Comparison of ENCODE assay signal across 17 cellular contexts in the genomic region with DNA sequence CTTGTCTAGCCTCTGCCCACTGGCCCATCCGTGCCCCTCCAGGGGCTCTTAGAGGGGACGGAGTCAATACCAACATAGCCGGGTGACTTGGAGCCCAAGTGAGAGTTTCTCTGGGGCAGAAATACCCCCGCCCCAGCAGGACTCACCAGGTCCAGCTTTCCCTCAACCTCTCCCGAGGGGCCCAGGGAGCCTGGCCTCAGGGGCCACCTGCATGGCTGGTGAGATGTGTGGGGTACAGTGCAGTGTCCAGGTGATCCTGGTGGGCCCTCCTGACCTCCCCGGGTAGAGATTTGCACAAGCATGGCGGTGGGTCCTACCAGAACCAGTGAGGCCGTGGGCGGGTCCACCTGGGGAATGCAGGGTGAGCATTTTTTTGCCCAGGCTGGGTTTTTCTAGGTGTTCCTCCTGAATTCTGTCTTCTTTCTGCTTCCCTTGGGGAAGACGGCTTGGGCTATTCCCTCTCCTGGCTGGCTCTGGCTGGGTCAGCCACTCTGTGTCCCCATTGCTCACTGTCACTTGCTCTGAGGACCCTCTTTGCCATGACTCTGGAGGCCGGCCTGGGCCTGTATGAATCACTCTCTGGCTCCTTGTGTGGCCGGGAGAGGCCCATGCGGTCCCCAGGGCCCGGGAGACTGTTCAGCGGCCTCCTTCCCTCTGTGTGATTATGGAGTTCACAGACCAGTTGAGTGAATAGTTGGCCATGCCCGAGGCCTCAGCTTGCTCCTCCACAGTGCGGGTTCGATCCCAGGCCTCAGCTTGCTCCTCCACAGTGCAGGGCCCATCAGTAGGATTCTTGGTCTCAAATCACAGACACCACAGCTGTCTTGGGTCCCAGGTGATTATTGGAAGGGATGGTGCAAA.
DNase-seq lines count a peak whose midpoint lies in the region; ATAC-seq and TF ChIP-seq lines count a peak whose summit lies in the region.
"Had no signal": no experiment of that assay in that cellular context is flagged by ENCODE, and none has a peak within 500 bp of the region (broad histone marks: within the 10 kb centered on the region; RNA-seq: fewer than 3 reads in every experiment).

No MANE protein-coding gene starts in this region.

- no peak for TF ChIP-seq POLR2A in transverse colon (IDR thresholded peaks at IDR 0.05)

- H3K27ac Mint-ChIP-seq in activated T-cell treated with anti-CD3 and anti-CD28 coated beads, Interleukin-2, amount 50 U/mL, for 24 hours = no peak overlapping the region
- H3K27ac Mint-ChIP-seq: CD4-positive, alpha-beta memory T cell had no signal

- H3K36me3 Mint-ChIP-seq in activated T-cell treated with anti-CD3 and anti-CD28 coated beads, Interleukin-2, amount 50 U/mL, for 24 hours (ENCODE audit: low read depth) = no peaks in the 10 kb centered on the region
- H3K36me3 Mint-ChIP-seq: CD4-positive, alpha-beta memory T cell had no signal

- H3K9ac ChIP-seq in colonic mucosa (ENCODE audit: low read depth in 2 of 2, low read length in 2 of 2) = no peak overlapping the region
- H3K9ac ChIP-seq: GM23248 had no signal

- WGBS in transverse colon (ENCODE audit: low coverage in 1 of 2), 2 donors = 95% methylated on average over 16 of the region's 18 CpGs; no CpG with 5 or more reads in 1 of the 2 donors

- no peak for ATAC-seq in left lobe of liver

- H3K27me3 ChIP-seq in transverse colon (peaks cover 12% of the 10 kb centered on the region), colonic mucosa (peaks cover 2% of the 10 kb centered on the region)

- intact Hi-C loops in transverse colon (cut with DNase I; ENCODE audit: low total_unique reads) (no loop called here), colonic mucosa (cut with DNase I) (no loop called here)

- TF ChIP-seq CTCF in transverse colon (IDR thresholded peaks at IDR 0.05) (no peak), colonic mucosa (IDR thresholded peaks at IDR 0.05) (no peak)

- H3K4me1 ChIP-seq in transverse colon (no peaks in the 10 kb centered on the region), colonic mucosa (no peaks in the 10 kb centered on the region)

- no peak for TF ChIP-seq EP300 in transverse colon (IDR thresholded peaks at IDR 0.05; ENCODE audit: low read depth)

- no peaks in the 10 kb centered on the region for H3K4me1 Mint-ChIP-seq in activated T-cell treated with anti-CD3 and anti-CD28 coated beads, Interleukin-2, amount 50 U/mL, for 24 hours (ENCODE audit: low read depth)
- H3K4me1 Mint-ChIP-seq: CD4-positive, alpha-beta memory T cell had no signal

- H3K36me3 ChIP-seq in transverse colon (no peaks in the 10 kb centered on the region), colonic mucosa (no peaks in the 10 kb centered on the region)

- no peak overlapping the region for H3K4me3 Mint-ChIP-seq in activated T-cell treated with anti-CD3 and anti-CD28 coated beads, Interleukin-2, amount 50 U/mL, for 24 hours
- H3K4me3 Mint-ChIP-seq: CD4-positive, alpha-beta memory T cell; IgD-negative memory B cell had no signal

- peak; percentile 15 for DNase-seq in activated T-cell treated with anti-CD3 and anti-CD28 coated beads, Interleukin-2, amount 50 U/mL, for 24 hours
- no peak for DNase-seq in activated T-cell treated with anti-CD3 and anti-CD28 coated beads, Interleukin-2, amount 50 U/mL, for 48 hours
- DNase-seq in D341Med (ENCODE audit: low spot score) (peak; percentile 14), left lobe of liver (ENCODE audit: low spot score) (peak; percentile 39), transverse colon (peak; percentile 4), colonic mucosa (no peak), pons (ENCODE audit: low spot score) (no peak)
- DNase-seq: CD4-positive, alpha-beta memory T cell; GF-D8; GM23248; HCEC 1CT; Karpas-422; NCI-H1436; NCI-H1930; NCI-H226; NCI-H524 treated with DMSO at 0.1 percent for 48 hours had no signal

- peaks cover 23% of the 10 kb centered on the region for H3K9me3 Mint-ChIP-seq in activated T-cell treated with anti-CD3 and anti-CD28 coated beads, Interleukin-2, amount 50 U/mL, for 24 hours

- H3K4me3 ChIP-seq in transverse colon (no peak overlapping the region), colonic mucosa (no peak overlapping the region)
- H3K4me3 ChIP-seq: GM23248 had no signal

- no peak overlapping the region for H3K27ac ChIP-seq in transverse colon
- no peak overlapping the region for H3K27ac ChIP-seq in colonic mucosa
- H3K27ac ChIP-seq: GM23248 had no signal

- H3K9me3 ChIP-seq in transverse colon (peaks cover 10% of the 10 kb centered on the region in 2 donors), colonic mucosa (no peaks in the 10 kb centered on the region)

- in situ Hi-C loops in transverse colon (cut with MboI; ENCODE audit: low pct_ligation_motif_present in 1 of 4, low pct_unique_long_range_greater_than_20kb in 1 of 4, low sequenced_read_pairs in 3 of 4) = no loop called here

- H3K27me3 Mint-ChIP-seq in activated T-cell treated with anti-CD3 and anti-CD28 coated beads, Interleukin-2, amount 50 U/mL, for 24 hours = peaks cover 37% of the 10 kb centered on the region

Comparison
In these comparisons a context has a peak if more than half of its experiments do, and no peak if none do; other contexts are left out.
1. DNase-seq: peak in activated T-cell treated with anti-CD3 and anti-CD28 coated beads, Interleukin-2, amount 50 U/mL, for 24 hours (single experiment), D341Med (single experiment), left lobe of liver (single experiment) and transverse colon (single experiment); none in activated T-cell treated with anti-CD3 and anti-CD28 coated beads, Interleukin-2, amount 50 U/mL, for 48 hours (0 of 2), colonic mucosa (single experiment) and pons (single experiment).